In genomic region chr10:17029581-17030271, GRCh38 we compare ENCODE assay signal across 1 cellular context.
TF ChIP-seq lines count a peak whose summit lies in the region.

No MANE protein-coding gene starts in this region.

TF ChIP-seq in K562, 482 proteins besides CTCF, POLR2A, EP300 and RAD21 (continued from another document and continues in another):
- no peak for TF ChIP-seq THAP12 (CRISPR knock-in tag; IDR thresholded peaks at IDR 0.05)
- TF ChIP-seq ZNF76 (CRISPR knock-in tag; IDR thresholded peaks at IDR 0.05; ENCODE audit: borderline replicate concordance): no peak
- TF ChIP-seq STAT5B (CRISPR knock-in tag; IDR thresholded peaks at IDR 0.05): no peak
- TF ChIP-seq NONO (IDR thresholded peaks at IDR 0.05; ENCODE audit: low read depth in 2 of 2, low read length in 1 of 2): no peak
- TF ChIP-seq HES1 (IDR thresholded peaks at IDR 0.05; ENCODE audit: low read depth): no peak
- no peak for TF ChIP-seq DNMT1 (IDR thresholded peaks at IDR 0.05)
- no peak for TF ChIP-seq ZNF140 (CRISPR knock-in tag; IDR thresholded peaks at IDR 0.05)
- TF ChIP-seq ZBTB40 (IDR thresholded peaks at IDR 0.05): 0 out of 2 replicates have a peak, but pooled peaks have one; percentile 33
- TF ChIP-seq ZBTB40 (CRISPR knock-in tag; IDR thresholded peaks at IDR 0.05): no peak
- TF ChIP-seq CREB1 (IDR thresholded peaks at IDR 0.05): no peak
- TF ChIP-seq CREB1 (CRISPR knock-in tag; IDR thresholded peaks at IDR 0.05): no peak
- no peak for TF ChIP-seq ARID2 (IDR thresholded peaks at IDR 0.05)
- peak in 1 of 3 experiments; percentile 26 for TF ChIP-seq YY1 (IDR thresholded peaks at IDR 0.05; ENCODE audit: borderline replicate concordance in 1 of 3, control insufficient read depth in 1 of 3, extremely low read depth in 1 of 3, insufficient read depth in 3 of 3, insufficient read length in 1 of 3, insufficient replicate concordance in 2 of 3, low read depth in 1 of 3, low read length in 2 of 3)
- no peak for TF ChIP-seq MXI1 (IDR thresholded peaks at IDR 0.05; ENCODE audit: low read depth, low read length)
- no peak for TF ChIP-seq PCBP1 (IDR thresholded peaks at IDR 0.05; ENCODE audit: low read depth, low read length, poor library complexity, severe bottlenecking)
- no peak for TF ChIP-seq RREB1 (CRISPR knock-in tag; IDR thresholded peaks at IDR 0.05)
- TF ChIP-seq NFE2L1 (tag; IDR thresholded peaks at IDR 0.05; ENCODE audit: borderline replicate concordance, low read depth): no peak
- no peak for TF ChIP-seq FOXJ3 (CRISPR knock-in tag; IDR thresholded peaks at IDR 0.05)
- no peak for TF ChIP-seq SREBF2 (CRISPR knock-in tag; IDR thresholded peaks at IDR 0.05)
- no peak for TF ChIP-seq HBP1 (CRISPR knock-in tag; IDR thresholded peaks at IDR 0.05)
- TF ChIP-seq ZNF764 (CRISPR knock-in tag; IDR thresholded peaks at IDR 0.05; ENCODE audit: low read depth): no peak
- TF ChIP-seq STAG1 (CRISPR knock-in tag; IDR thresholded peaks at IDR 0.05; ENCODE audit: borderline replicate concordance): no peak
- TF ChIP-seq HIVEP1 (CRISPR knock-in tag; IDR thresholded peaks at IDR 0.05): no peak
- no peak for TF ChIP-seq ZBTB9 (CRISPR knock-in tag; IDR thresholded peaks at IDR 0.05)
- TF ChIP-seq BRCA1 (IDR thresholded peaks at IDR 0.05): no peak
- TF ChIP-seq BRCA1 (CRISPR knock-in tag; IDR thresholded peaks at IDR 0.05): no peak
- TF ChIP-seq ETV6 (IDR thresholded peaks at IDR 0.05; ENCODE audit: borderline replicate concordance in 1 of 2, low read depth in 2 of 2, low read length in 1 of 2): peak; percentile 99 to 100
- no peak for TF ChIP-seq ETV6 (CRISPR knock-in tag; IDR thresholded peaks at IDR 0.05; ENCODE audit: borderline replicate concordance)
- TF ChIP-seq FUS (optimal IDR thresholded peaks at IDR 0.05; ENCODE audit: low read depth, low read length): no peak
- TF ChIP-seq ZNF507 (tag; conservative IDR thresholded peaks at IDR 0.05): no peak
- no peak for TF ChIP-seq TAF1 (IDR thresholded peaks at IDR 0.05; ENCODE audit: control insufficient read depth, extremely low read depth, insufficient read depth, low read length, severe bottlenecking)
- TF ChIP-seq THRB (CRISPR knock-in tag; conservative IDR thresholded peaks at IDR 0.05): no peak
- no peak for TF ChIP-seq POLR3A (IDR thresholded peaks at IDR 0.05; ENCODE audit: borderline replicate concordance, extremely low read depth, insufficient read depth, insufficient read length)
- TF ChIP-seq RBM14 (IDR thresholded peaks at IDR 0.05; ENCODE audit: borderline replicate concordance, insufficient read depth, low read depth, low read length): no peak
- no peak for TF ChIP-seq SNRNP70 (optimal IDR thresholded peaks at IDR 0.05; ENCODE audit: low read depth, low read length)
- TF ChIP-seq NCOA1 (IDR thresholded peaks at IDR 0.05; ENCODE audit: low read depth): peak; percentile 75; the same call in 1 of the 2 replicates
- TF ChIP-seq KAT7 (CRISPR knock-in tag; IDR thresholded peaks at IDR 0.05; ENCODE audit: borderline replicate concordance): no peak
